ENCODE assay signal across 20 cellular contexts in the genomic region with DNA sequence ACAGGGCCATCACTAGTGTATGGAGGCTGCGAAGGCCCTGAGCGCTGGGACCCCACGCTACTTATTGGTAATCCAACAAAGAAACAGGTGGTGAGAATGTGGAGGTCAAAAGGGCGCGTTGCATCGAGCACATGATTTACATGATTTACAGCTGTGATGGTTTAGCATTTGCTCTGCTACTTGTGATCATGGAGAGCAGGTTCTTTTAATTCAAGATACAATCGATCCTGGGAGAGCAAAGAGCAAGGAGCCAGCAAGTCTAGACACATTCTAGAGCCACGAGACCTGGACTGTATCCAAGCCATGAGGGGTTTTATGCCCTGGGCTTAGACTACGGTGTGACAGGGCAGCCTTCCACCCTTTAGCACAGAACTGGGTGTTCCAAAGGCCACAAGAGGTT.
"Had no signal": no experiment of that assay in that cellular context is flagged by ENCODE, and none has a peak within 500 bp of the region (broad histone marks: within the 10 kb centered on the region; RNA-seq: fewer than 3 reads in every experiment).

No MANE protein-coding gene starts in this region.

- H3K4me1 Mint-ChIP-seq: activated naive CD4-positive, alpha-beta T cell treated with anti-CD3 and anti-CD28 coated beads, Interleukin-2, amount 10 ng/mL, durations not matched to agents 7 days and 5 days; naive thymus-derived CD4-positive, alpha-beta T cell had no signal

- H3K4me1 ChIP-seq: neural progenitor cell, psoas muscle, suprapubic skin, transverse colon had no signal

- H3K4me3 ChIP-seq: neural progenitor cell, psoas muscle, suprapubic skin, transverse colon had no signal

- DNase-seq: activated CD4-positive, alpha-beta T cell treated with anti-CD3 and anti-CD28 coated beads, Interleukin-2, amount 50 U/mL, for 1 hour; activated CD8-positive, alpha-beta memory T cell treated with anti-CD3 and anti-CD28 coated beads, Interleukin-2, amount 50 U/mL, for 4 hours; activated naive CD4-positive, alpha-beta T cell treated with anti-CD3 and anti-CD28 coated beads, Interleukin-2, amount 10 ng/mL, durations not matched to agents 7 days and 5 days; activated naive CD8-positive, alpha-beta T cell treated with anti-CD3 and anti-CD28 coated beads, Interleukin-2, amount 50 U/mL, for 24 hours; activated T-cell treated with anti-CD3 and anti-CD28 coated beads, Interleukin-2, amount 50 U/mL, for 4 hours; anterior cingulate cortex; effector memory CD8-positive, alpha-beta T cell; mesenchymal stem cell; naive thymus-derived CD4-positive, alpha-beta T cell; psoas muscle; small intestine; stimulated activated CD4-positive, alpha-beta T cell treated with anti-CD3 and anti-CD28 coated beads, Interleukin-15, amount 100 ng/mL, for 24 hours; stimulated activated CD4-positive, alpha-beta T cell treated with anti-CD3 and anti-CD28 coated beads, Interleukin-4, amount 100 ng/mL, for 1 hour; stimulated activated naive CD8-positive, alpha-beta T cell treated with anti-CD3 and anti-CD28 coated beads, Interleukin-15, amount 100 ng/mL, for 72 hours; T1000; transverse colon had no signal

- ATAC-seq: activated CD4-positive, CD25-positive, alpha-beta regulatory T cell treated with anti-CD3 and anti-CD28 coated beads, Interleukin-2, amount 50 U/mL, for 24 hours; activated naive CD8-positive, alpha-beta T cell treated with anti-CD3 and anti-CD28 coated beads, Interleukin-2, amount 50 U/mL, for 24 hours; activated T-cell treated with anti-CD3 and anti-CD28 coated beads, Interleukin-2, amount 50 U/mL, for 4 hours; effector memory CD8-positive, alpha-beta T cell; naive thymus-derived CD4-positive, alpha-beta T cell; psoas muscle; right cardiac atrium; stimulated activated naive CD8-positive, alpha-beta T cell treated with anti-CD3 and anti-CD28 coated beads, Interleukin-15, amount 100 ng/mL, for 72 hours had no signal

- H3K9me3 ChIP-seq: psoas muscle, suprapubic skin, transverse colon had no signal

- H3K36me3 Mint-ChIP-seq: activated naive CD4-positive, alpha-beta T cell treated with anti-CD3 and anti-CD28 coated beads, Interleukin-2, amount 10 ng/mL, durations not matched to agents 7 days and 5 days; naive thymus-derived CD4-positive, alpha-beta T cell; neural progenitor cell had no signal

- H3K36me3 ChIP-seq: neural progenitor cell, suprapubic skin, transverse colon had no signal

- H3K27ac ChIP-seq: neural progenitor cell, psoas muscle, suprapubic skin, transverse colon had no signal

- H3K27ac Mint-ChIP-seq: activated naive CD4-positive, alpha-beta T cell treated with anti-CD3 and anti-CD28 coated beads, Interleukin-2, amount 10 ng/mL, durations not matched to agents 7 days and 5 days; activated naive CD8-positive, alpha-beta T cell treated with anti-CD3 and anti-CD28 coated beads, Interleukin-2, amount 50 U/mL, for 24 hours; effector memory CD8-positive, alpha-beta T cell; naive thymus-derived CD4-positive, alpha-beta T cell; neural progenitor cell had no signal

- H3K27me3 ChIP-seq: neural progenitor cell, transverse colon had no signal

- H3K4me3 Mint-ChIP-seq: activated naive CD4-positive, alpha-beta T cell treated with anti-CD3 and anti-CD28 coated beads, Interleukin-2, amount 10 ng/mL, durations not matched to agents 7 days and 5 days; activated naive CD8-positive, alpha-beta T cell treated with anti-CD3 and anti-CD28 coated beads, Interleukin-2, amount 50 U/mL, for 24 hours; activated T-cell treated with anti-CD3 and anti-CD28 coated beads, Interleukin-2, amount 50 U/mL, for 4 hours; effector memory CD8-positive, alpha-beta T cell; naive thymus-derived CD4-positive, alpha-beta T cell; neural progenitor cell; stimulated activated naive CD8-positive, alpha-beta T cell treated with anti-CD3 and anti-CD28 coated beads, Interleukin-15, amount 100 ng/mL, for 72 hours had no signal

- H3K9me3 Mint-ChIP-seq: activated naive CD4-positive, alpha-beta T cell treated with anti-CD3 and anti-CD28 coated beads, Interleukin-2, amount 10 ng/mL, durations not matched to agents 7 days and 5 days; activated naive CD8-positive, alpha-beta T cell treated with anti-CD3 and anti-CD28 coated beads, Interleukin-2, amount 50 U/mL, for 24 hours; activated T-cell treated with anti-CD3 and anti-CD28 coated beads, Interleukin-2, amount 50 U/mL, for 4 hours; effector memory CD8-positive, alpha-beta T cell; stimulated activated naive CD8-positive, alpha-beta T cell treated with anti-CD3 and anti-CD28 coated beads, Interleukin-15, amount 100 ng/mL, for 72 hours had no signal
